ENCODE assay signal across 8 cellular contexts in genomic region chr7:76166404-76167255, GRCh38. TPM values are rescaled to one million over a fixed set of nuclear protein-coding genes. Genes with fewer than 3 reads are reported as not detected.
DNase-seq lines count a peak whose midpoint lies in the region; ATAC-seq and TF ChIP-seq lines count a peak whose summit lies in the region.

No MANE protein-coding gene starts in this region.

- H3K27me3 Mint-ChIP-seq in natural killer cell treated with Interleukin-12 subunit alpha and Interleukin-12 subunit beta and Interleukin-15 and Interleukin-18, amount 100 ng/mL, for 72 hours, result no peaks in the 10 kb centered on the region

- H3K4me3 ChIP-seq in fibroblast of the aortic adventitia (ENCODE audit: low read depth, low read length), result peak overlapping the region; percentile 71

- H3K4me1 Mint-ChIP-seq in natural killer cell treated with Interleukin-12 subunit alpha and Interleukin-12 subunit beta and Interleukin-15 and Interleukin-18, amount 100 ng/mL, for 72 hours (ENCODE audit: low read depth in 2 of 2), result peaks cover 0 to 5% of the 10 kb centered on the region in 2 donors

- peak; percentile 29 for TF ChIP-seq CTCF in fibroblast of the aortic adventitia (IDR thresholded peaks at IDR 0.05; ENCODE audit: insufficient read depth, low read length)

- no peaks in the 10 kb centered on the region for H3K9me3 Mint-ChIP-seq in natural killer cell treated with Interleukin-12 subunit alpha and Interleukin-12 subunit beta and Interleukin-15 and Interleukin-18, amount 100 ng/mL, for 72 hours

- DNase-seq in EL (peak; percentile 95), H4 (ENCODE audit: low spot score) (peak; percentile 91), M059J (ENCODE audit: low read depth) (peak; percentile 96), SHP77 (lab: John Stamatoyannopoulos, UW) (peak; percentile 93), activated gamma-delta T cell (lab: John Stamatoyannopoulos, UW) (peak; percentile 85), fibroblast of the aortic adventitia (ENCODE audit: low read depth) (peak; percentile 94)
- DNase-seq in natural killer cell treated with Interleukin-12 subunit alpha and Interleukin-12 subunit beta and Interleukin-15 and Interleukin-18, amount 100 ng/mL, for 72 hours (ENCODE audit: low spot score), result peak; percentile 97
- DNase-seq in stimulated activated naive CD4-positive, alpha-beta T cell (lab: John Stamatoyannopoulos, UW), result peak; percentile 84 to 95 (median 88)

- peak; percentile 96 for ATAC-seq in natural killer cell treated with Interleukin-12 subunit alpha and Interleukin-12 subunit beta and Interleukin-15 and Interleukin-18, amount 100 ng/mL, for 72 hours

- peak overlapping the region; percentile 71 for H3K4me3 Mint-ChIP-seq in natural killer cell treated with Interleukin-12 subunit alpha and Interleukin-12 subunit beta and Interleukin-15 and Interleukin-18, amount 100 ng/mL, for 72 hours

- H3K36me3 Mint-ChIP-seq in natural killer cell treated with Interleukin-12 subunit alpha and Interleukin-12 subunit beta and Interleukin-15 and Interleukin-18, amount 100 ng/mL, for 72 hours, result no peaks in the 10 kb centered on the region

- H3K27ac Mint-ChIP-seq in natural killer cell treated with Interleukin-12 subunit alpha and Interleukin-12 subunit beta and Interleukin-15 and Interleukin-18, amount 100 ng/mL, for 72 hours, result peak overlapping the region; percentile 79 to 89

RNA-seq across cellular contexts. Expression of gene SRRM3, which starts 35.1 kb away (rescaled TPM):
- 3.8 and 4.8 TPM in 2 replicates for total RNA-seq in H4 (2014; rRNA removed; shearing (Covaris generic))
- 0.27 and 0.39 TPM in 2 replicates for total RNA-seq in M059J (2014; rRNA removed; shearing (Covaris generic))
- total RNA-seq in fibroblast of the aortic adventitia (ENCODE audit: low replicate concordance), result 0.18 and 1.3 TPM in 2 replicates
- total RNA-seq in natural killer cell treated with Interleukin-12 subunit alpha and Interleukin-12 subunit beta and Interleukin-15 and Interleukin-18, amount 100 ng/mL, for 72 hours, result not detected

Comparison
In these comparisons a context has a peak if more than half of its experiments do, and no peak if none do; other contexts are left out.
1. Peak in every context shown above with its lines: DNase-seq, ATAC-seq and H3K4me3 ChIP-seq.